ENCODE assay signal across 14 cellular contexts in the genomic region with DNA sequence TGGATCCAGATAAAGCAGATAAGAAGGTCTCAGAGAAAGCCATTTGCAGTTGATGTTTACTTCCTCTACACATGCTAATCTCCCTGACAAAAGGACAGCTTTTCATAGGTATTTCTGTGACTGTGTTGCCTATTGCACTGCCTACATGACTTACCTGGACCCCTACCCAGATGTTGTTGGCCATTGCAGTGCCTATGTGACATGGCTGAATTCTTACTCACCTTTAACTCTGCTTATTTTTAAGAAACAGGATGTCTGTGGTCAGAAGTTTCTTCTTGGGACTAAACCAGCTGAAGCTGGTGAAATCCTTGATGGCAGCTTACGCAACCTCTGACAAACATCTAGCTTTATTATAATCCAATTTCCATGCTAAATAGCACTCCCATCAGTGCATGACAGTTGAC. TPM values are rescaled to one million over a fixed set of nuclear protein-coding genes. Genes with fewer than 3 reads are reported as not detected.
"Had no signal": no experiment of that assay in that cellular context is flagged by ENCODE, and none has a peak within 500 bp of the region (broad histone marks: within the 10 kb centered on the region; RNA-seq: fewer than 3 reads in every experiment).

No MANE protein-coding gene starts in this region.

RNA-seq across cellular contexts. Expression of a gene that starts 50.7 kb away (rescaled TPM):
- total RNA-seq: activated T-helper 2 cell treated with anti-CD3 and anti-CD28 coated beads, Interferon-gamma antibody, Interleukin-2, Interleukin-4, amounts not matched to agents 10 μg/mL and 5 μg/mL and 100 μg/mL, durations not matched to agents 14 hours and 24 hours and 36 hours; ascending aorta; bronchial epithelial cell; esophagus squamous epithelium; lung microvascular endothelial cell; mononuclear cell; osteocyte; pulmonary artery endothelial cell; sciatic nerve; SK-MEL-5; spleen; temporal lobe; upper lobe of left lung had no signal
- polyA plus RNA-seq: neural cell, spleen had no signal
